ENCODE assay signal across 2 cellular contexts in genomic region chr2:189233527-189233926, GRCh38.
TF ChIP-seq lines count a peak whose summit lies in the region.

No MANE protein-coding gene starts in this region.

TF ChIP-seq in A549, 52 proteins besides CTCF, POLR2A, EP300 and RAD21:
- TF ChIP-seq MAFK (IDR thresholded peaks at IDR 0.05; ENCODE audit: partially characterized antibody) (no peak), CBX2 (IDR thresholded peaks at IDR 0.05; ENCODE audit: borderline replicate concordance, low read depth) (no peak), HOXA7 (CRISPR knock-in tag; IDR thresholded peaks at IDR 0.05) (no peak), GATA3 (IDR thresholded peaks at IDR 0.05; ENCODE audit: borderline replicate concordance) (peak; percentile 51; the same call in 1 of the 2 replicates), EHMT2 (IDR thresholded peaks at IDR 0.05; ENCODE audit: low read depth) (no peak), FOSL2 (IDR thresholded peaks at IDR 0.05) (no peak), FOSL2 (CRISPR knock-in tag; IDR thresholded peaks at IDR 0.05) (peak; percentile 71), USF2 (IDR thresholded peaks at IDR 0.05) (no peak), RCOR1 (IDR thresholded peaks at IDR 0.05; ENCODE audit: low read depth, low read length) (no peak), ZC3H11A (IDR thresholded peaks at IDR 0.05) (no peak), PHF8 (IDR thresholded peaks at IDR 0.05; ENCODE audit: borderline replicate concordance, low read depth) (no peak), CBX8 (IDR thresholded peaks at IDR 0.05) (no peak), HES2 (IDR thresholded peaks at IDR 0.05) (0 out of 2 replicates have a peak, but pooled peaks have one; percentile 30), ELK1 (IDR thresholded peaks at IDR 0.05; ENCODE audit: low read depth, low read length) (no peak), BCL3 (IDR thresholded peaks at IDR 0.05) (no peak), CEBPB (IDR thresholded peaks at IDR 0.05) (peak; percentile 68 to 70), JUNB (IDR thresholded peaks at IDR 0.05) (peak; percentile 77; the same call in 1 of the 2 replicates), ZSCAN20 (CRISPR knock-in tag; IDR thresholded peaks at IDR 0.05) (no peak)

TF ChIP-seq in HCT116, 20 proteins besides CTCF, POLR2A, EP300 and RAD21:
- TF ChIP-seq SP1 (IDR thresholded peaks at IDR 0.05; ENCODE audit: low read depth), result no peak
- no peak for TF ChIP-seq MAX (IDR thresholded peaks at IDR 0.05)
- TF ChIP-seq SIN3A (IDR thresholded peaks at IDR 0.05; ENCODE audit: low read depth), result no peak
- TF ChIP-seq POLR2AphosphoS5 (IDR thresholded peaks at IDR 0.05; ENCODE audit: low read depth, low read length), result no peak
- TF ChIP-seq EGR1 (IDR thresholded peaks at IDR 0.05; ENCODE audit: low read depth), result no peak
- no peak for TF ChIP-seq EZH2phosphoT487 (IDR thresholded peaks at IDR 0.05; ENCODE audit: borderline replicate concordance)
- TF ChIP-seq YY1 (IDR thresholded peaks at IDR 0.05; ENCODE audit: extremely low read depth, insufficient replicate concordance, low read depth, low read length), result no peak
- no peak for TF ChIP-seq ZFX (IDR thresholded peaks at IDR 0.05)
- TF ChIP-seq CEBPB (IDR thresholded peaks at IDR 0.05; ENCODE audit: low read depth), result no peak
- TF ChIP-seq JUND (IDR thresholded peaks at IDR 0.05), result no peak
- TF ChIP-seq ATF3 (IDR thresholded peaks at IDR 0.05), result no peak
